ENCODE assay signal across 3 cellular contexts in genomic region chr3:88078930-88079329, GRCh38.
A peak's percentile ranks its signal among the peaks of the same experiment; 100 is the strongest.
TF ChIP-seq lines count a peak whose summit lies in the region.

No MANE protein-coding gene starts in this region.

TF ChIP-seq in A549, 52 proteins besides CTCF, POLR2A, EP300 and RAD21:
- peak; percentile 90 for TF ChIP-seq MAFK (IDR thresholded peaks at IDR 0.05; ENCODE audit: partially characterized antibody)
- TF ChIP-seq ESRRA (IDR thresholded peaks at IDR 0.05; ENCODE audit: borderline replicate concordance, low read length) = no peak

TF ChIP-seq in IMR-90, 13 proteins besides CTCF, POLR2A, EP300 and RAD21:
- peak; percentile 88 for TF ChIP-seq MAFK (IDR thresholded peaks at IDR 0.05; ENCODE audit: low read depth, low read length)
- no peak for TF ChIP-seq FOS (IDR thresholded peaks at IDR 0.05; ENCODE audit: low read depth, low read length)
- no peak for TF ChIP-seq CHD1 (IDR thresholded peaks at IDR 0.05; ENCODE audit: low read depth, low read length)

TF ChIP-seq in K562, 482 proteins besides CTCF, POLR2A, EP300 and RAD21:
- TF ChIP-seq ZNF316 (IDR thresholded peaks at IDR 0.05) (peak; percentile 87), C11orf30 (IDR thresholded peaks at IDR 0.05; ENCODE audit: low read depth) (peak; percentile 72), MAFF (IDR thresholded peaks at IDR 0.05; ENCODE audit: low read length) (peak; percentile 73; the same call in 1 of the 2 replicates), TBP (optimal IDR thresholded peaks at IDR 0.05; ENCODE audit: low read depth, low read length) (no peak), MAFG (tag; conservative IDR thresholded peaks at IDR 0.05) (peak; percentile 44; the same call in 1 of the 2 replicates), MAFK (IDR thresholded peaks at IDR 0.05; ENCODE audit: low read length) (peak; percentile 72), RFX7 (CRISPR knock-in tag; IDR thresholded peaks at IDR 0.05) (no peak)
